19 cellular contexts compared by ENCODE assay signal in genomic region chr13:42492372-42492920, GRCh38.
DNase-seq lines count a peak whose midpoint lies in the region; ATAC-seq, FAIRE-seq and TF ChIP-seq lines count a peak whose summit lies in the region.
"Had no signal": no experiment of that assay in that cellular context is flagged by ENCODE, and none has a peak within 500 bp of the region (broad histone marks: within the 10 kb centered on the region; RNA-seq: fewer than 3 reads in every experiment).

No MANE protein-coding gene starts in this region.

- H4K5ac ChIP-seq in H1 (ENCODE audit: insufficient read length, low read depth, low read length) = no peak overlapping the region

- H3K9ac ChIP-seq in HepG2 (ENCODE audit: insufficient read depth, low read depth, low read length) = no peak overlapping the region
- H3K9ac ChIP-seq in H1 (replicated peaks in 1 of 4; ENCODE audit: extremely low read depth in 1 of 4, low read depth in 3 of 4, low read length in 3 of 4) = no peak overlapping the region

- no peak overlapping the region for H2BK15ac ChIP-seq in H1 (ENCODE audit: low read length)

- H3K27ac ChIP-seq in HepG2 (ENCODE audit: extremely low read length, insufficient read depth, low read length) (no peak overlapping the region), right lobe of liver (no peak overlapping the region), H1 (ENCODE audit: low read depth, low read length) (no peak overlapping the region)

- H4K8ac ChIP-seq in H1 (ENCODE audit: extremely low read depth, insufficient read depth, low read length) = no peak overlapping the region

- no peak overlapping the region for H3K4me3 ChIP-seq in HepG2 (replicated peaks in 1 of 3; ENCODE audit: insufficient read depth in 1 of 3, low read depth in 2 of 3, low read length in 3 of 3)
- no peak overlapping the region for H3K4me3 ChIP-seq in right lobe of liver
- no peak overlapping the region for H3K4me3 ChIP-seq in H1 (ENCODE audit: extremely low read depth in 1 of 4, insufficient read depth in 2 of 4, low read depth in 3 of 4, low read length in 4 of 4)

- TF ChIP-seq EP300 in HepG2 (IDR thresholded peaks at IDR 0.05; ENCODE audit: low read depth in 2 of 2, low read length in 2 of 2) = no peak
- no peak for TF ChIP-seq EP300 in HepG2 (CRISPR knock-in tag; IDR thresholded peaks at IDR 0.05; ENCODE audit: borderline replicate concordance)
- TF ChIP-seq EP300 in H1 (IDR thresholded peaks at IDR 0.05; ENCODE audit: borderline replicate concordance in 1 of 2, low read depth in 2 of 2, low read length in 2 of 2) = no peak

- H2AK5ac ChIP-seq in H1 (ENCODE audit: low read depth, low read length) = no peak overlapping the region

- H3K4me1 ChIP-seq in HepG2 (ENCODE audit: insufficient read depth, low read length) = no peaks in the 10 kb centered on the region
- no peaks in the 10 kb centered on the region for H3K4me1 ChIP-seq in right lobe of liver
- H3K4me1 ChIP-seq in H1 (replicated peaks in 1 of 4; ENCODE audit: control insufficient read depth in 3 of 4, insufficient read depth in 4 of 4, low read length in 3 of 4) = no peaks in the 10 kb centered on the region

- CTCF ChIA-PET in HepG2 (lab: Yijun Ruan, JAX; ENCODE audit: low intra/inter-chr PET ratio, low total read pairs) = no interaction called here
- CTCF ChIA-PET in H1 (lab: Charles Lee; ENCODE audit: partially characterized antibody) = interaction anchor here (1.6 to 1.8 kb wide), 2 partner anchors 10 to 159 kb away, joined by 4 to 6 read pairs; no protein-coding TSS in a partner anchor

- H2AFZ ChIP-seq in HepG2 (ENCODE audit: low read length) (no peak overlapping the region), H1 (ENCODE audit: low read length) (no peak overlapping the region)

- H3K56ac ChIP-seq in H1 (replicated peaks; ENCODE audit: insufficient read length, low read depth, low read length) = no peak overlapping the region

- H3K4ac ChIP-seq in H1 (replicated peaks; ENCODE audit: insufficient read length, low read depth, low read length) = no peak overlapping the region

- no peak overlapping the region for H3K18ac ChIP-seq in H1 (ENCODE audit: extremely low read depth, low read length)

- H3K4me1 Mint-ChIP-seq in activated T-helper 2 cell treated with anti-CD3 and anti-CD28 coated beads, Interferon-gamma antibody, Interleukin-2, Interleukin-4, amounts not matched to agents 10 μg/mL and 5 μg/mL and 100 μg/mL, durations not matched to agents 14 hours and 24 hours and 36 hours (ENCODE audit: low read depth) = peaks cover 54% of the 10 kb centered on the region
- H3K4me1 Mint-ChIP-seq: H9 had no signal

- H4K91ac ChIP-seq in H1 (replicated peaks; ENCODE audit: insufficient read length, low read length) = no peak overlapping the region

- ATAC-seq in HepG2 = no peak
- ATAC-seq in right lobe of liver = no peak
- ATAC-seq: HCT116 had no signal

- no TSS peak for BruUV-seq in HepG2 (replicated peaks; lab: Mats Ljungman, UMichigan)

- H3K4me3 Mint-ChIP-seq in activated T-helper 2 cell treated with anti-CD3 and anti-CD28 coated beads, Interferon-gamma antibody, Interleukin-2, Interleukin-4, amounts not matched to agents 10 μg/mL and 5 μg/mL and 100 μg/mL, durations not matched to agents 14 hours and 24 hours and 36 hours (ENCODE audit: low read depth) = no peak overlapping the region
- H3K4me3 Mint-ChIP-seq: CD4-positive, alpha-beta memory T cell; H9 had no signal

- H3K4me2 ChIP-seq in HepG2 (ENCODE audit: low read depth, low read length) = no peak overlapping the region
- no peak overlapping the region for H3K4me2 ChIP-seq in H1 (ENCODE audit: insufficient read depth in 1 of 2, low read depth in 2 of 2, low read length in 2 of 2)

- H2BK20ac ChIP-seq in H1 (ENCODE audit: low read length) = no peak overlapping the region

- TF ChIP-seq POLR2A in HepG2 (IDR thresholded peaks at IDR 0.05; ENCODE audit: insufficient read depth in 1 of 2, low read depth in 2 of 2, low read length in 2 of 2) (no peak), right lobe of liver (IDR thresholded peaks at IDR 0.05) (no peak), H1 (IDR thresholded peaks at IDR 0.05; ENCODE audit: control extremely low read depth in 1 of 2, low read depth in 2 of 2, low read length in 2 of 2) (no peak)

- intact Hi-C loops in HepG2 (cut with micrococcal nuclease; ENCODE audit: unreplicated experiment) (no loop called here), right lobe of liver (cut with DNase I) (no loop called here)
- intact Hi-C loops in activated T-helper 2 cell treated with anti-CD3 and anti-CD28 coated beads, Interferon-gamma antibody, Interleukin-2, Interleukin-4, amounts not matched to agents 10 μg/mL and 5 μg/mL and 100 μg/mL, durations not matched to agents 14 hours and 24 hours and 36 hours (cut with micrococcal nuclease) = loop anchor here (2.0 to 10.0 kb wide), 3 partner anchors 18 to 1038 kb away; partner anchors contain the start of gene RGCC

- no peak overlapping the region for H2BK120ac ChIP-seq in H1 (replicated peaks; ENCODE audit: low read depth, low read length)

- 23% methylated on average over 4 of the region's 4 CpGs for WGBS in HepG2 (ENCODE audit: low lambda C conversion rate)
- WGBS in right lobe of liver (ENCODE audit: insufficient coverage, low coverage, low lambda C conversion rate, missing lambda C conversion rate) = 71% methylated on average over 4 of the region's 4 CpGs
- WGBS in H1 (ENCODE audit: extremely low coverage in 1 of 2, insufficient coverage in 1 of 2, insufficient read length in 1 of 2, insufficient replicate concordance in 2 of 2, low coverage in 1 of 2, low lambda C conversion rate in 2 of 2, missing lambda C conversion rate in 1 of 2), 2 experiments = 96% methylated on average over 4 of the region's 4 CpGs; no CpG with 5 or more reads in 1 of the 2 experiments

- POLR2A ChIA-PET in HepG2 (lab: Yijun Ruan, JAX) = no interaction called here
- POLR2A ChIA-PET in H1 (lab: Charles Lee; ENCODE audit: partially characterized antibody) = no interaction called here

- peaks cover 6% of the 10 kb centered on the region; the same call in 1 of the 2 replicates for H3K9me3 ChIP-seq in HepG2 (ENCODE audit: low read length)
- H3K9me3 ChIP-seq in right lobe of liver = no peaks in the 10 kb centered on the region
- no peaks in the 10 kb centered on the region for H3K9me3 ChIP-seq in H1 (ENCODE audit: insufficient read depth in 2 of 2, low read depth in 1 of 2, low read length in 1 of 2)

- H4K20me1 ChIP-seq in HepG2 (ENCODE audit: insufficient read depth, low read length) = no peaks in the 10 kb centered on the region
- H4K20me1 ChIP-seq in H1 (replicated peaks in 1 of 2; ENCODE audit: control insufficient read depth in 1 of 2, insufficient read depth in 2 of 2, low read length in 2 of 2) = no peaks in the 10 kb centered on the region

- H3K9me3 Mint-ChIP-seq in activated T-helper 2 cell treated with anti-CD3 and anti-CD28 coated beads, Interferon-gamma antibody, Interleukin-2, Interleukin-4, amounts not matched to agents 10 μg/mL and 5 μg/mL and 100 μg/mL, durations not matched to agents 14 hours and 24 hours and 36 hours = peaks cover 4% of the 10 kb centered on the region

- H2BK12ac ChIP-seq in H1 (ENCODE audit: low read depth, low read length) = no peak overlapping the region

- TF ChIP-seq CTCF in HepG2 (CRISPR knock-in tag; IDR thresholded peaks at IDR 0.05) = no peak
- no peak for TF ChIP-seq CTCF in right lobe of liver (IDR thresholded peaks at IDR 0.05)
- no peak for TF ChIP-seq CTCF in H1 (IDR thresholded peaks at IDR 0.05; ENCODE audit: control extremely low read depth in 1 of 3, insufficient read depth in 1 of 3, low read depth in 1 of 3, low read length in 3 of 3)

- no peaks in the 10 kb centered on the region for H3K36me3 ChIP-seq in HepG2 (replicated peaks in 1 of 2; ENCODE audit: control insufficient read depth in 1 of 2, insufficient read depth in 2 of 2, low read length in 2 of 2)
- no peaks in the 10 kb centered on the region for H3K36me3 ChIP-seq in right lobe of liver
- no peaks in the 10 kb centered on the region for H3K36me3 ChIP-seq in H1 (ENCODE audit: control insufficient read depth in 2 of 4, insufficient read depth in 4 of 4, low read length in 3 of 4)

- TF ChIP-seq RAD21 in HepG2 (CRISPR knock-in tag; IDR thresholded peaks at IDR 0.05) = no peak
- TF ChIP-seq RAD21 in H1 (IDR thresholded peaks at IDR 0.05 in 1 of 2, conservative IDR thresholded peaks at IDR 0.05 in 1 of 2; ENCODE audit: low read depth in 2 of 2, low read length in 2 of 2) = no peak

- H3K79me2 ChIP-seq in HepG2 (ENCODE audit: insufficient read depth, low read length) (no peaks in the 10 kb centered on the region), H1 (ENCODE audit: control insufficient read depth in 1 of 2, insufficient read depth in 2 of 2, low read length in 2 of 2) (no peaks in the 10 kb centered on the region)

- DNase-seq in HepG2 (ENCODE audit: low spot score) (no peak), right lobe of liver (no peak), H1 (ENCODE audit: low read depth in 1 of 2, low spot score in 2 of 2) (no peak), RKO (ENCODE audit: low spot score) (no peak), NCI-H2107 treated with DMSO at 0.1 percent for 48 hours (lab: John Stamatoyannopoulos, UW; ENCODE audit: unreplicated experiment) (no peak)
- no peak for DNase-seq in activated T-helper 2 cell treated with anti-CD3 and anti-CD28 coated beads, Interferon-gamma antibody, Interleukin-2, Interleukin-4, amounts not matched to agents 10 μg/mL and 5 μg/mL and 100 μg/mL, durations not matched to agents 14 hours and 24 hours and 36 hours (ENCODE audit: low spot score)
- DNase-seq in stimulated activated CD8-positive, alpha-beta memory T cell treated with anti-CD3 and anti-CD28 coated beads, Interleukin-4, amount 100 ng/mL, for 48 hours = no peak
- DNase-seq: 8988T; C1 segment of cervical spinal cord; Calu3; CD4-positive, alpha-beta memory T cell; COR-L47; DMS53; DMS79 treated with DMSO at 0.1 percent for 48 hours; GF-D8; H9 had no signal

- no peak overlapping the region for H2BK5ac ChIP-seq in H1 (ENCODE audit: low read depth, low read length)

- H3K27me3 ChIP-seq in HepG2 (ENCODE audit: control insufficient read depth in 1 of 2, insufficient read depth in 2 of 2, low read length in 2 of 2) = no peaks in the 10 kb centered on the region
- H3K27me3 ChIP-seq in right lobe of liver = no peaks in the 10 kb centered on the region
- H3K27me3 ChIP-seq in H1 (replicated peaks in 1 of 4; ENCODE audit: control insufficient read depth in 3 of 4, extremely low read depth in 1 of 4, insufficient read depth in 3 of 4, low read length in 3 of 4) = no peaks in the 10 kb centered on the region

- no peaks in the 10 kb centered on the region for H3K23me2 ChIP-seq in H1 (ENCODE audit: low read depth, low read length)

- in situ Hi-C loops in HepG2 (cut with HindIII; ENCODE audit: extremely low pct_ligation_motif_present, low pct_unique_long_range_greater_than_20kb) = no loop called here

- peak overlapping the region; percentile 47 for H3K27ac Mint-ChIP-seq in activated T-helper 2 cell treated with anti-CD3 and anti-CD28 coated beads, Interferon-gamma antibody, Interleukin-2, Interleukin-4, amounts not matched to agents 10 μg/mL and 5 μg/mL and 100 μg/mL, durations not matched to agents 14 hours and 24 hours and 36 hours
- H3K27ac Mint-ChIP-seq: CD4-positive, alpha-beta memory T cell; H9 had no signal

- FAIRE-seq in HepG2 (lab: Jason Lieb, UNC) (no peak), H1 (lab: Jason Lieb, UNC) (no peak)
- FAIRE-seq: GM12891, GM18507 had no signal

- H3K27me3 Mint-ChIP-seq in activated T-helper 2 cell treated with anti-CD3 and anti-CD28 coated beads, Interferon-gamma antibody, Interleukin-2, Interleukin-4, amounts not matched to agents 10 μg/mL and 5 μg/mL and 100 μg/mL, durations not matched to agents 14 hours and 24 hours and 36 hours (ENCODE audit: low read depth) = no peaks in the 10 kb centered on the region
- H3K27me3 Mint-ChIP-seq: CD4-positive, alpha-beta memory T cell had no signal

- no peak overlapping the region for H3K23ac ChIP-seq in H1 (ENCODE audit: insufficient read length)

- H3K79me1 ChIP-seq in H1 (ENCODE audit: low read depth, low read length) = no peaks in the 10 kb centered on the region

- H3K14ac ChIP-seq in H1 (ENCODE audit: insufficient read length) = no peak overlapping the region

- peaks cover 27% of the 10 kb centered on the region for H3K36me3 Mint-ChIP-seq in activated T-helper 2 cell treated with anti-CD3 and anti-CD28 coated beads, Interferon-gamma antibody, Interleukin-2, Interleukin-4, amounts not matched to agents 10 μg/mL and 5 μg/mL and 100 μg/mL, durations not matched to agents 14 hours and 24 hours and 36 hours (ENCODE audit: low read depth)
- H3K36me3 Mint-ChIP-seq: CD4-positive, alpha-beta memory T cell had no signal

Comparison
In these comparisons a context has a peak if more than half of its experiments do, and no peak if none do; other contexts are left out.
1. Of the 41 proteins assayed by ChIP-seq in both HepG2 and H1: peak only in HepG2: none; only in H1: none; in both: MAFK; in neither: 40.